ENCODE assay signal across 13 cellular contexts in genomic region chr2:173898996-173899395, GRCh38.
A peak's percentile ranks its signal among the peaks of the same experiment; 100 is the strongest.
DNase-seq lines count a peak whose midpoint lies in the region; ATAC-seq and TF ChIP-seq lines count a peak whose summit lies in the region.
"Had no signal": no experiment of that assay in that cellular context is flagged by ENCODE, and none has a peak within 500 bp of the region (broad histone marks: within the 10 kb centered on the region; RNA-seq: fewer than 3 reads in every experiment).

No MANE protein-coding gene starts in this region.

- no peaks in the 10 kb centered on the region for H3K27me3 Mint-ChIP-seq in stimulated activated naive B cell treated with anti-CD40 and anti-IgM and Interleukin-4, amounts not matched to agents 10 μg/mL and 1 μg/mL and 100 μg/mL, for 72 hours

- no peak overlapping the region for H3K9ac ChIP-seq in OCI-LY1 (ENCODE audit: low read length)

- no peak overlapping the region for H2AFZ ChIP-seq in OCI-LY1 (ENCODE audit: low read length)

- H3K4me1 ChIP-seq in OCI-LY1 (ENCODE audit: insufficient read depth, low read length, severe bottlenecking): peaks cover 21% of the 10 kb centered on the region

- H3K36me3 ChIP-seq in OCI-LY1 (ENCODE audit: insufficient read depth, low read length): 0 out of 2 replicates have a peak, but pooled peaks cover 8% of the 10 kb centered on the region

- H3K9me3 Mint-ChIP-seq in stimulated activated naive B cell treated with anti-CD40 and anti-IgM and Interleukin-4, amounts not matched to agents 10 μg/mL and 1 μg/mL and 100 μg/mL, for 72 hours: peaks cover 3 to 4% of the 10 kb centered on the region in 2 donors

- no peak for TF ChIP-seq CTCF in OCI-LY1 (IDR thresholded peaks at IDR 0.05; ENCODE audit: low read length)

- H3K4me3 Mint-ChIP-seq in stimulated activated naive B cell treated with anti-CD40 and anti-IgM and Interleukin-4, amounts not matched to agents 10 μg/mL and 1 μg/mL and 100 μg/mL, for 72 hours: peak overlapping the region; percentile 14 to 48

- peaks cover 33 to 49% of the 10 kb centered on the region in 2 donors for H3K4me1 Mint-ChIP-seq in stimulated activated naive B cell treated with anti-CD40 and anti-IgM and Interleukin-4, amounts not matched to agents 10 μg/mL and 1 μg/mL and 100 μg/mL, for 72 hours

- H3K27ac Mint-ChIP-seq in stimulated activated naive B cell treated with anti-CD40 and anti-IgM and Interleukin-4, amounts not matched to agents 10 μg/mL and 1 μg/mL and 100 μg/mL, for 72 hours: peak overlapping the region; percentile 68

- H3K27me3 ChIP-seq in OCI-LY1 (ENCODE audit: insufficient read depth, low read length): no peaks in the 10 kb centered on the region

- H4K20me1 ChIP-seq in OCI-LY1 (ENCODE audit: insufficient read depth, low read length): no peaks in the 10 kb centered on the region

- no peaks in the 10 kb centered on the region for H3K79me2 ChIP-seq in OCI-LY1 (ENCODE audit: insufficient read depth, low read length)

- no peak overlapping the region for H3K27ac ChIP-seq in OCI-LY1 (ENCODE audit: low read depth, low read length, poor library complexity, severe bottlenecking)

- H3K36me3 Mint-ChIP-seq in stimulated activated naive B cell treated with anti-CD40 and anti-IgM and Interleukin-4, amounts not matched to agents 10 μg/mL and 1 μg/mL and 100 μg/mL, for 72 hours: peaks cover 6 to 16% of the 10 kb centered on the region in 2 donors

- 0 out of 2 replicates have a peak, but pooled peaks cover 3% of the 10 kb centered on the region for H3F3A ChIP-seq in OCI-LY1 (ENCODE audit: insufficient read depth, low read length)

- ATAC-seq in GM21723 (IDR thresholded peaks at IDR 0.05; ENCODE audit: unreplicated experiment): peak; percentile 64
- peak in 1 of 2 donors; percentile 10 for ATAC-seq in stimulated activated naive B cell treated with anti-CD40 and anti-IgM and Interleukin-4, amounts not matched to agents 10 μg/mL and 1 μg/mL and 100 μg/mL, for 72 hours (replicated peaks)

- H3K4me3 ChIP-seq in OCI-LY1 (ENCODE audit: low read depth, low read length, poor library complexity, severe bottlenecking): no peak overlapping the region

- peak overlapping the region; percentile 18; the same call in 1 of the 2 replicates for H3K4me2 ChIP-seq in OCI-LY1 (ENCODE audit: low read length)

- no peaks in the 10 kb centered on the region for H3K9me3 ChIP-seq in OCI-LY1 (ENCODE audit: low read length)

- peak; percentile 10 for DNase-seq in stimulated activated CD4-positive, alpha-beta T cell treated with anti-CD3 and anti-CD28 coated beads, Interleukin-1b, Interleukin-23, amount 100 ng/mL, for 48 hours
- no peak for DNase-seq in stimulated activated CD4-positive, alpha-beta T cell treated with anti-CD3 and anti-CD28 coated beads, Interleukin-12 subunit alpha, Interleukin-12 subunit beta, amount 100 ng/mL, for 4 hours
- DNase-seq in stimulated activated naive B cell treated with anti-CD40 and anti-IgM and Interleukin-4, amounts not matched to agents 10 μg/mL and 1 μg/mL and 100 μg/mL, for 72 hours: no peak
- DNase-seq in SW 1271 (lab: John Stamatoyannopoulos, UW) (no peak), NCI-H2171 treated with DMSO at 0.1 percent for 48 hours (lab: John Stamatoyannopoulos, UW) (no peak), DMS79 treated with DMSO at 0.1 percent for 48 hours (lab: John Stamatoyannopoulos, UW) (no peak)
- DNase-seq: aorta; NCI-H1092 treated with DMSO at 0.1 percent for 48 hours; NCI-H526 treated with DMSO at 0.1 percent for 48 hours; Right ventricle myocardium superior; stimulated activated naive CD4-positive, alpha-beta T cell had no signal

- H3K9me2 ChIP-seq in OCI-LY1 (ENCODE audit: low read depth, low read length): no peaks in the 10 kb centered on the region
